ENCODE assay signal across 17 cellular contexts in the genomic region with DNA sequence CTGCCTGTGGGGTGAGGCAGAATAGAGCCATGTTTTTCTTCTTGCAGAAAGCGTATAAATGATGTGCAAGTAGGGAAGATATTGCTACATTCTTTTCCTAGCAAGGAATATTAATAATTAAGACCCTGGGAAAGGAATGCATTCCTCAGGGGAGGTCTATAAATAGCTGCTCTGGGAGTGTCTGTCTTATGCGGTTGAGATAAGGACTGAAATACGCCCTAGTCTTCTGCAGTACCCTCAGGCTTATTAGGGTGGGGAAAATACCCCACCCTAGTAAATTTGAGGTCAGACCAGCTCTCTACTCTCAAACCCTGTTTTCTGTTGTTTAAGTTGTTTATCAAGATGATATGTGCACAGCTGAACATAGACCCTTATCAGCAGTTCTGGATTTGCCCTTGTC.
DNase-seq lines count a peak whose midpoint lies in the region; FAIRE-seq and TF ChIP-seq lines count a peak whose summit lies in the region.
"Had no signal": no experiment of that assay in that cellular context is flagged by ENCODE, and none has a peak within 500 bp of the region (broad histone marks: within the 10 kb centered on the region; RNA-seq: fewer than 3 reads in every experiment).

No MANE protein-coding gene starts in this region.

- CTCF ChIA-PET in HEK293 (lab: Yijun Ruan, JAX): interaction anchor here (0.7 kb wide), 1 partner anchor 16 kb away, joined by 3 read pairs; no protein-coding TSS in a partner anchor

- H3K4me3 ChIP-seq in HEK293 (ENCODE audit: low read depth, low read length) (no peak overlapping the region), SK-N-MC (no peak overlapping the region), mesendoderm (ENCODE audit: low read length) (no peak overlapping the region)
- no peak overlapping the region for H3K4me3 ChIP-seq in effector memory CD4-positive, alpha-beta T cell (ENCODE audit: insufficient read depth, low read depth, low read length, poor library complexity, severe bottlenecking)

- no peaks in the 10 kb centered on the region for H3K36me3 ChIP-seq in HEK293 (ENCODE audit: control insufficient read depth in 2 of 2, insufficient read depth in 1 of 2, low read length in 2 of 2)
- H3K36me3 ChIP-seq in SK-N-MC (ENCODE audit: insufficient read depth, low read length): no peaks in the 10 kb centered on the region
- no peaks in the 10 kb centered on the region for H3K36me3 ChIP-seq in mesendoderm (ENCODE audit: control insufficient read depth, insufficient read depth, low read length)
- no peaks in the 10 kb centered on the region for H3K36me3 ChIP-seq in effector memory CD4-positive, alpha-beta T cell (ENCODE audit: control insufficient read depth, insufficient read depth, low read length)

- no peak overlapping the region for H3K4ac ChIP-seq in mesendoderm (ENCODE audit: low read depth, low read length)

- no peaks in the 10 kb centered on the region for H3K79me1 ChIP-seq in mesendoderm (ENCODE audit: low read length)

- H3K79me2 ChIP-seq in mesendoderm (ENCODE audit: control insufficient read depth, insufficient read depth, low read length): no peaks in the 10 kb centered on the region

- no peak overlapping the region for H3K23ac ChIP-seq in mesendoderm (ENCODE audit: low read length)

- TF ChIP-seq CTCF in HEK293 (tag by site-specific recombination; IDR thresholded peaks at IDR 0.05): no peak

- H3K56ac ChIP-seq in mesendoderm (ENCODE audit: low read length): no peak overlapping the region

- WGBS in mesendoderm (ENCODE audit: extremely low coverage, insufficient coverage, low lambda C conversion rate): no CpG with 5 or more reads among the region's 3 CpGs

- no peak for FAIRE-seq in GM12892 (lab: Jason Lieb, UNC)
- FAIRE-seq: A204.1 had no signal

- no peak for TF ChIP-seq POLR2A in GM12892 (IDR thresholded peaks at IDR 0.05; ENCODE audit: low read depth, low read length)

- no peak overlapping the region for H3K4me2 ChIP-seq in mesendoderm (ENCODE audit: low read length)

- H3K9me3 ChIP-seq in HEK293 (ENCODE audit: control insufficient read depth, insufficient read depth, low read depth, low read length): no peaks in the 10 kb centered on the region
- H3K9me3 ChIP-seq in SK-N-MC (ENCODE audit: low read depth, low read length): 0 out of 2 replicates have a peak, but pooled peaks cover 5% of the 10 kb centered on the region
- H3K9me3 ChIP-seq in effector memory CD4-positive, alpha-beta T cell (ENCODE audit: control insufficient read depth, low read length): no peaks in the 10 kb centered on the region

- no peak overlapping the region for H2BK120ac ChIP-seq in mesendoderm (ENCODE audit: low read depth, low read length)

- H4K5ac ChIP-seq in mesendoderm (ENCODE audit: low read length): no peak overlapping the region

- no peak overlapping the region for H3K27ac ChIP-seq in HEK293 (ENCODE audit: extremely low read depth, low read depth, low read length)
- 0 out of 2 replicates have a peak overlapping the region, but pooled peaks have one; percentile 51 for H3K27ac ChIP-seq in SK-N-MC
- H3K27ac ChIP-seq in mesendoderm (ENCODE audit: low read depth, low read length): no peak overlapping the region
- no peak overlapping the region for H3K27ac ChIP-seq in effector memory CD4-positive, alpha-beta T cell (ENCODE audit: insufficient read depth, low read length, poor library complexity, severe bottlenecking)
- H3K27ac ChIP-seq: C4-2B, HL-60 had no signal

- H2AK5ac ChIP-seq in mesendoderm (ENCODE audit: low read length): no peak overlapping the region

- H3K9ac ChIP-seq in SK-N-MC (ENCODE audit: insufficient read length): no peak overlapping the region
- H3K9ac ChIP-seq in mesendoderm (ENCODE audit: low read length): no peak overlapping the region

- H2BK15ac ChIP-seq in mesendoderm (replicated peaks; ENCODE audit: low read depth): no peak overlapping the region

- H4K8ac ChIP-seq in mesendoderm (ENCODE audit: low read depth, low read length): no peak overlapping the region

- H3K27me3 ChIP-seq in mesendoderm (ENCODE audit: insufficient read depth, low read length, poor library complexity): no peaks in the 10 kb centered on the region
- no peaks in the 10 kb centered on the region for H3K27me3 ChIP-seq in effector memory CD4-positive, alpha-beta T cell (replicated peaks; ENCODE audit: control insufficient read depth, insufficient read depth, low read length, poor library complexity, severe bottlenecking)

- no peak overlapping the region for H3K18ac ChIP-seq in mesendoderm (ENCODE audit: low read length)

- no peak overlapping the region for H2BK5ac ChIP-seq in mesendoderm (ENCODE audit: low read length)

- H3K4me1 ChIP-seq in HEK293 (ENCODE audit: control insufficient read depth, insufficient read depth, low read length) (no peaks in the 10 kb centered on the region), mesendoderm (ENCODE audit: control insufficient read depth, low read depth, low read length) (no peaks in the 10 kb centered on the region)
- H3K4me1 ChIP-seq in effector memory CD4-positive, alpha-beta T cell (ENCODE audit: control insufficient read depth, insufficient read depth, low read length, poor library complexity, severe bottlenecking): no peaks in the 10 kb centered on the region

- DNase-seq in SK-N-MC (ENCODE audit: low read depth, low spot score) (no peak), mesendoderm (peak; percentile 14), GM12892 (ENCODE audit: insufficient read length) (no peak), RPMI8226 (no peak)
- DNase-seq in effector memory CD4-positive, alpha-beta T cell: no peak
- DNase-seq in stimulated activated CD4-positive, alpha-beta T cell treated with anti-CD3 and anti-CD28 coated beads, Interleukin-15, amount 100 ng/mL, for 24 hours: no peak
- DNase-seq: AML-193; Calu3; CD4-positive, alpha-beta memory T cell; DMS79 treated with DMSO at 0.1 percent for 48 hours; GF-D8; GOT3; H7 had no signal

- POLR2A ChIA-PET in HEK293 (lab: Yijun Ruan, JAX): no interaction called here

TF ChIP-seq in HEK293, 187 proteins besides CTCF, POLR2A, EP300 and RAD21:
- TF ChIP-seq ZNF214 (tag by site-specific recombination; IDR thresholded peaks at IDR 0.05; ENCODE audit: borderline replicate concordance) (no peak), ZNF510 (tag by site-specific recombination; IDR thresholded peaks at IDR 0.05; ENCODE audit: insufficient replicate concordance) (peak; percentile 31), SETDB1 (IDR thresholded peaks at IDR 0.05; ENCODE audit: insufficient read length, low read length) (peak; percentile 81), ZNF626 (tag by site-specific recombination; IDR thresholded peaks at IDR 0.05) (0 out of 2 replicates have a peak, but pooled peaks have one; percentile 26), SALL2 (tag by site-specific recombination; IDR thresholded peaks at IDR 0.05; ENCODE audit: borderline replicate concordance) (no peak), ZNF133 (tag by site-specific recombination; IDR thresholded peaks at IDR 0.05) (no peak)
